8 cellular contexts compared by ENCODE assay signal in the genomic region with DNA sequence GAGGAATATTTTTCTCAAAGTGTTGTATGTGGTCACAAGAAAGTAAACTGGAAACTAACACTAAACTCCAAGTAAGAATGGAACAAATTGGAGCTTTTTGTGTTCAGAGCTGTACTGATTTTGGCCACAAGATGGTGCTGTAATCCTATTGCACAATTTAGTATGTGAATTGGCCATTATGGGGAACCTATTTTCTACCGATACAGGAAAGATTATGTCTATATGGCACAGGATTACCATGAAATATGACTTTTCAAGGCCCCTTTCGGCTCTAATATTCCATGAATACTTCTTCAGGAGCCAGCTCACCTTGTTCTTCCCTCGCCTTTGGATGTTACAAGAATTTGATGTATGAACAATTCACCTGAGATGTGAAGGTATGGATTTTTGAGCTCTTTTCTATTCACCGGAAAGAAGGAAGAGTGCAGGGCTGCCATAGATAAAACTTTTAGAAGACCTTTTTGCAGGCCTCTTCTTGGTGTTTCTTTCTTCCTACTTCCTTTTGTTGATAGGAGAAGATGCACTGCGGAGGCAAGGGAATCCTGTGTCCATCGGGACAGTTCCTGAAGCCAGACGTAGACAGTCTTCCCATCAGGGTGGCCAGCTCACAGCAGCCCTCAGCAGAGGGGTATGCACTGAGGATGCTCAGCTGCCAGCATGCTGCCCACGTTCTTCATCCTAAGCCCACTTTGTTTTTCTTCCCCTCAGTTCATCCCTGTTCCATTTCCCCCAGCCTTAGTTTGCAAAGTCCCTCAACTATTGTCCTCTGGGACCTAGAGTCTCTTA. TPM values are rescaled to one million over a fixed set of nuclear protein-coding genes. Genes with fewer than 3 reads are reported as not detected.
DNase-seq lines count a peak whose midpoint lies in the region; ATAC-seq, FAIRE-seq and TF ChIP-seq lines count a peak whose summit lies in the region.

No MANE protein-coding gene starts in this region.

- ATAC-seq in GM18498 (IDR thresholded peaks at IDR 0.05; ENCODE audit: unreplicated experiment) (peak; percentile 64), HG03159 (IDR thresholded peaks at IDR 0.05; ENCODE audit: unreplicated experiment) (peak; percentile 82), GM21737 (IDR thresholded peaks at IDR 0.05; ENCODE audit: unreplicated experiment) (no peak)

- no peaks in the 10 kb centered on the region for H3K27me3 Mint-ChIP-seq in progenitor cell of endocrine pancreas

- DNase-seq in AG10803 (ENCODE audit: low read depth) = peak; percentile 67
- peak; percentile 38 for DNase-seq in NCI-H82 treated with DMSO at 0.1 percent for 48 hours (lab: John Stamatoyannopoulos, UW; ENCODE audit: unreplicated experiment)
- peak; percentile 21 for DNase-seq in activated T-cell treated with anti-CD3 and anti-CD28 coated beads for 48 hours (ENCODE audit: low read depth)
- peak in 1 of 2 donors; percentile 19 for DNase-seq in frontal cortex (ENCODE audit: low spot score in 2 of 2)
- DNase-seq in progenitor cell of endocrine pancreas (ENCODE audit: low spot score, unreplicated experiment) = peak; percentile 33

- no peaks in the 10 kb centered on the region for H3K9me3 Mint-ChIP-seq in progenitor cell of endocrine pancreas (ENCODE audit: low read depth)

- no peak overlapping the region for H3K4me3 ChIP-seq in AG10803 (ENCODE audit: low read length)

- no peaks in the 10 kb centered on the region for H3K4me1 Mint-ChIP-seq in progenitor cell of endocrine pancreas (ENCODE audit: low read depth)

- no peak overlapping the region for H3K27ac Mint-ChIP-seq in progenitor cell of endocrine pancreas

- no peak overlapping the region for H3K4me3 Mint-ChIP-seq in progenitor cell of endocrine pancreas (ENCODE audit: low read depth)

- TF ChIP-seq CTCF in AG10803 (conservative IDR thresholded peaks at IDR 0.05; ENCODE audit: low read length) (peak; percentile 96), progenitor cell of endocrine pancreas (IDR thresholded peaks at IDR 0.05; ENCODE audit: unreplicated experiment) (peak; percentile 94)

- peak; percentile 88 for FAIRE-seq in frontal cortex (lab: Jason Lieb, UNC)

- H3K36me3 Mint-ChIP-seq in progenitor cell of endocrine pancreas (ENCODE audit: insufficient read depth) = peaks cover 4% of the 10 kb centered on the region

RNA-seq across cellular contexts. Expression of gene MRPL44, which starts 13.3 kb away (rescaled TPM):
- total RNA-seq in frontal cortex (106 TPM), progenitor cell of endocrine pancreas (26.1 and 27.3 TPM in 2 replicates)

RNA-seq across cellular contexts. Expression of gene WDFY1, which starts 25.4 kb away (rescaled TPM):
- total RNA-seq in frontal cortex (50.5 TPM), progenitor cell of endocrine pancreas (52.3 and 54.6 TPM in 2 replicates)
